Comparison of ENCODE assay signal across 2 cellular contexts in the genomic region with DNA sequence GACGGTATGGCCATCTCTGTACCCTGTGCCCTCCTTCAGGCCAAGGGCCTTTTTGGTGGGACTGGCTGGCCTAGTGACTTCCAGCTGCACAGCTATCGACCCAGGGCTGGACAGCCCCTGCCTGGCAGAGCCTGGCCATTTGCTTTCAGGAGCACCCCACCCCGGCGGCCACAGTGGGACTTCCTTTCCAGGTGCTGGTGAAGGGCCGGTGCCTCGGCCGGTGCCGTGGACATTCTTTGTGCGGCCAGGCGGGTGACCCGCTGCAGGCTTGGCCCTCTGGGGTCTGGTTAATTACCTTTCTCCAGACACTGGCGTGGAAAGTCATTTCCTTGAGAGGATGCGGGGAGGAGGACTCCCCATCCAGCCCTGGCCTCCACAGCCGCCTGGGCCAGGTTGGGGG.
TF ChIP-seq lines count a peak whose summit lies in the region.

No MANE protein-coding gene starts in this region.

TF ChIP-seq in GM23338, 12 proteins besides CTCF, POLR2A, EP300 and RAD21:
- TF ChIP-seq, protein P1, sequence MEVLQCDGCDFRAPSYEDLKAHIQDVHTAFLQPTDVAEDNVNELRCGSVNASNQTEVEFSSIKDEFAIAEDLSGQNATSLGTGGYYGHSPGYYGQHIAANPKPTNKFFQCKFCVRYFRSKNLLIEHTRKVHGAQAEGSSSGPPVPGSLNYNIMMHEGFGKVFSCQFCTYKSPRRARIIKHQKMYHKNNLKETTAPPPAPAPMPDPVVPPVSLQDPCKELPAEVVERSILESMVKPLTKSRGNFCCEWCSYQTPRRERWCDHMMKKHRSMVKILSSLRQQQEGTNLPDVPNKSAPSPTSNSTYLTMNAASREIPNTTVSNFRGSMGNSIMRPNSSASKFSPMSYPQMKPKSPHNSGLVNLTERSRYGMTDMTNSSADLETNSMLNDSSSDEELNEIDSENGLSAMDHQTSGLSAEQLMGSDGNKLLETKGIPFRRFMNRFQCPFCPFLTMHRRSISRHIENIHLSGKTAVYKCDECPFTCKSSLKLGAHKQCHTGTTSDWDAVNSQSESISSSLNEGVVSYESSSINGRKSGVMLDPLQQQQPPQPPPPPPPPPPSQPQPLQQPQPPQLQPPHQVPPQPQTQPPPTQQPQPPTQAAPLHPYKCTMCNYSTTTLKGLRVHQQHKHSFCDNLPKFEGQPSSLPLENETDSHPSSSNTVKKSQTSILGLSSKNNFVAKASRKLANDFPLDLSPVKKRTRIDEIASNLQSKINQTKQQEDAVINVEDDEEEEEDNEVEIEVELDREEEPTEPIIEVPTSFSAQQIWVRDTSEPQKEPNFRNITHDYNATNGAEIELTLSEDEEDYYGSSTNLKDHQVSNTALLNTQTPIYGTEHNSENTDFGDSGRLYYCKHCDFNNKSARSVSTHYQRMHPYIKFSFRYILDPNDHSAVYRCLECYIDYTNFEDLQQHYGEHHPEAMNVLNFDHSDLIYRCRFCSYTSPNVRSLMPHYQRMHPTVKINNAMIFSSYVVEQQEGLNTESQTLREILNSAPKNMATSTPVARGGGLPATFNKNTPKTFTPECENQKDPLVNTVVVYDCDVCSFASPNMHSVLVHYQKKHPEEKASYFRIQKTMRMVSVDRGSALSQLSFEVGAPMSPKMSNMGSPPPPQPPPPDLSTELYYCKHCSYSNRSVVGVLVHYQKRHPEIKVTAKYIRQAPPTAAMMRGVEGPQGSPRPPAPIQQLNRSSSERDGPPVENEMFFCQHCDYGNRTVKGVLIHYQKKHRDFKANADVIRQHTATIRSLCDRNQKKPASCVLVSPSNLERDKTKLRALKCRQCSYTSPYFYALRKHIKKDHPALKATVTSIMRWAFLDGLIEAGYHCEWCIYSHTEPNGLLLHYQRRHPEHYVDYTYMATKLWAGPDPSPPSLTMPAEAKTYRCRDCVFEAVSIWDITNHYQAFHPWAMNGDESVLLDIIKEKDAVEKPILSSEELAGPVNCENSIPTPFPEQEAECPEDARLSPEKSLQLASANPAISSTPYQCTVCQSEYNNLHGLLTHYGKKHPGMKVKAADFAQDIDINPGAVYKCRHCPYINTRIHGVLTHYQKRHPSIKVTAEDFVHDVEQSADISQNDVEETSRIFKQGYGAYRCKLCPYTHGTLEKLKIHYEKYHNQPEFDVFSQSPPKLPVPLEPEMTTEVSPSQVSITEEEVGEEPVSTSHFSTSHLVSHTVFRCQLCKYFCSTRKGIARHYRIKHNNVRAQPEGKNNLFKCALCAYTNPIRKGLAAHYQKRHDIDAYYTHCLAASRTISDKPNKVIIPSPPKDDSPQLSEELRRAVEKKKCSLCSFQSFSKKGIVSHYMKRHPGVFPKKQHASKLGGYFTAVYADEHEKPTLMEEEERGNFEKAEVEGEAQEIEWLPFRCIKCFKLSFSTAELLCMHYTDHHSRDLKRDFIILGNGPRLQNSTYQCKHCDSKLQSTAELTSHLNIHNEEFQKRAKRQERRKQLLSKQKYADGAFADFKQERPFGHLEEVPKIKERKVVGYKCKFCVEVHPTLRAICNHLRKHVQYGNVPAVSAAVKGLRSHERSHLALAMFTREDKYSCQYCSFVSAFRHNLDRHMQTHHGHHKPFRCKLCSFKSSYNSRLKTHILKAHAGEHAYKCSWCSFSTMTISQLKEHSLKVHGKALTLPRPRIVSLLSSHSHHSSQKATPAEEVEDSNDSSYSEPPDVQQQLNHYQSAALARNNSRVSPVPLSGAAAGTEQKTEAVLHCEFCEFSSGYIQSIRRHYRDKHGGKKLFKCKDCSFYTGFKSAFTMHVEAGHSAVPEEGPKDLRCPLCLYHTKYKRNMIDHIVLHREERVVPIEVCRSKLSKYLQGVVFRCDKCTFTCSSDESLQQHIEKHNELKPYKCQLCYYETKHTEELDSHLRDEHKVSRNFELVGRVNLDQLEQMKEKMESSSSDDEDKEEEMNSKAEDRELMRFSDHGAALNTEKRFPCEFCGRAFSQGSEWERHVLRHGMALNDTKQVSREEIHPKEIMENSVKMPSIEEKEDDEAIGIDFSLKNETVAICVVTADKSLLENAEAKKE (CRISPR knock-in tag; IDR thresholded peaks at IDR 0.05) = no peak
- TF ChIP-seq STAT1 (IDR thresholded peaks at IDR 0.05; ENCODE audit: unreplicated experiment) (no peak), POLR2AphosphoS5 (IDR thresholded peaks at IDR 0.05; ENCODE audit: low read depth) (no peak), ZNF114 (CRISPR knock-in tag; IDR thresholded peaks at IDR 0.05) (no peak), CREB1 (CRISPR knock-in tag; IDR thresholded peaks at IDR 0.05; ENCODE audit: low read depth) (no peak)
- TF ChIP-seq, protein P2, sequence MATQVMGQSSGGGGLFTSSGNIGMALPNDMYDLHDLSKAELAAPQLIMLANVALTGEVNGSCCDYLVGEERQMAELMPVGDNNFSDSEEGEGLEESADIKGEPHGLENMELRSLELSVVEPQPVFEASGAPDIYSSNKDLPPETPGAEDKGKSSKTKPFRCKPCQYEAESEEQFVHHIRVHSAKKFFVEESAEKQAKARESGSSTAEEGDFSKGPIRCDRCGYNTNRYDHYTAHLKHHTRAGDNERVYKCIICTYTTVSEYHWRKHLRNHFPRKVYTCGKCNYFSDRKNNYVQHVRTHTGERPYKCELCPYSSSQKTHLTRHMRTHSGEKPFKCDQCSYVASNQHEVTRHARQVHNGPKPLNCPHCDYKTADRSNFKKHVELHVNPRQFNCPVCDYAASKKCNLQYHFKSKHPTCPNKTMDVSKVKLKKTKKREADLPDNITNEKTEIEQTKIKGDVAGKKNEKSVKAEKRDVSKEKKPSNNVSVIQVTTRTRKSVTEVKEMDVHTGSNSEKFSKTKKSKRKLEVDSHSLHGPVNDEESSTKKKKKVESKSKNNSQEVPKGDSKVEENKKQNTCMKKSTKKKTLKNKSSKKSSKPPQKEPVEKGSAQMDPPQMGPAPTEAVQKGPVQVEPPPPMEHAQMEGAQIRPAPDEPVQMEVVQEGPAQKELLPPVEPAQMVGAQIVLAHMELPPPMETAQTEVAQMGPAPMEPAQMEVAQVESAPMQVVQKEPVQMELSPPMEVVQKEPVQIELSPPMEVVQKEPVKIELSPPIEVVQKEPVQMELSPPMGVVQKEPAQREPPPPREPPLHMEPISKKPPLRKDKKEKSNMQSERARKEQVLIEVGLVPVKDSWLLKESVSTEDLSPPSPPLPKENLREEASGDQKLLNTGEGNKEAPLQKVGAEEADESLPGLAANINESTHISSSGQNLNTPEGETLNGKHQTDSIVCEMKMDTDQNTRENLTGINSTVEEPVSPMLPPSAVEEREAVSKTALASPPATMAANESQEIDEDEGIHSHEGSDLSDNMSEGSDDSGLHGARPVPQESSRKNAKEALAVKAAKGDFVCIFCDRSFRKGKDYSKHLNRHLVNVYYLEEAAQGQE (IDR thresholded peaks at IDR 0.05; ENCODE audit: unreplicated experiment) = no peak

TF ChIP-seq in H1, 55 proteins besides CTCF, POLR2A, EP300 and RAD21:
- TF ChIP-seq TAF1 (IDR thresholded peaks at IDR 0.05; ENCODE audit: low read depth, low read length) (no peak), EZH2 (IDR thresholded peaks at IDR 0.05; ENCODE audit: low read depth, low read length, severe bottlenecking) (no peak), CEBPB (IDR thresholded peaks at IDR 0.05; ENCODE audit: low read depth, low read length) (no peak), RXRA (IDR thresholded peaks at IDR 0.05; ENCODE audit: insufficient read depth, low read depth, low read length) (no peak), JUN (IDR thresholded peaks at IDR 0.05; ENCODE audit: low read depth, low read length) (no peak), SUZ12 (IDR thresholded peaks at IDR 0.05; ENCODE audit: low read length) (no peak), KDM1A (IDR thresholded peaks at IDR 0.05; ENCODE audit: borderline replicate concordance, low read length) (no peak)
- TF ChIP-seq, protein P3, sequence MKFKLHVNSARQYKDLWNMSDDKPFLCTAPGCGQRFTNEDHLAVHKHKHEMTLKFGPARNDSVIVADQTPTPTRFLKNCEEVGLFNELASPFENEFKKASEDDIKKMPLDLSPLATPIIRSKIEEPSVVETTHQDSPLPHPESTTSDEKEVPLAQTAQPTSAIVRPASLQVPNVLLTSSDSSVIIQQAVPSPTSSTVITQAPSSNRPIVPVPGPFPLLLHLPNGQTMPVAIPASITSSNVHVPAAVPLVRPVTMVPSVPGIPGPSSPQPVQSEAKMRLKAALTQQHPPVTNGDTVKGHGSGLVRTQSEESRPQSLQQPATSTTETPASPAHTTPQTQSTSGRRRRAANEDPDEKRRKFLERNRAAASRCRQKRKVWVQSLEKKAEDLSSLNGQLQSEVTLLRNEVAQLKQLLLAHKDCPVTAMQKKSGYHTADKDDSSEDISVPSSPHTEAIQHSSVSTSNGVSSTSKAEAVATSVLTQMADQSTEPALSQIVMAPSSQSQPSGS (IDR thresholded peaks at IDR 0.05; ENCODE audit: low read length) = no peak
